Comparison of ENCODE assay signal across 2 cellular contexts in genomic region chr1:12434686-12435085, GRCh38.
TF ChIP-seq lines count a peak whose summit lies in the region.

No MANE protein-coding gene starts in this region.

TF ChIP-seq in endothelial cell of umbilical vein, 7 proteins besides CTCF, POLR2A, EP300 and RAD21 (continued from another document):
- TF ChIP-seq EZH2 (IDR thresholded peaks at IDR 0.05; ENCODE audit: borderline replicate concordance, low read depth, low read length, severe bottlenecking) (no peak), JUN (IDR thresholded peaks at IDR 0.05; ENCODE audit: borderline replicate concordance, insufficient read depth, insufficient read length, low read depth) (peak; percentile 50)
TF ChIP-seq in endothelial cell of umbilical vein: peak in this region for 3.

TF ChIP-seq in GM23338, 12 proteins besides CTCF, POLR2A, EP300 and RAD21 (continued from another document):
- TF ChIP-seq ETS1 (IDR thresholded peaks at IDR 0.05) (no peak), ZNF462 (CRISPR knock-in tag; IDR thresholded peaks at IDR 0.05) (no peak)
